20 cellular contexts compared by ENCODE assay signal in genomic region chr7:23438171-23438570, GRCh38. TPM values are rescaled to one million over a fixed set of nuclear protein-coding genes. Genes with fewer than 3 reads are reported as not detected.
DNase-seq lines count a peak whose midpoint lies in the region; ATAC-seq and TF ChIP-seq lines count a peak whose summit lies in the region.
"Had no signal": no experiment of that assay in that cellular context is flagged by ENCODE, and none has a peak within 500 bp of the region (broad histone marks: within the 10 kb centered on the region; RNA-seq: fewer than 3 reads in every experiment).

No MANE protein-coding gene starts in this region.

- DNase-seq in AG10803 (ENCODE audit: low read depth) (peak; percentile 31), H9 (no peak), astrocyte of the hippocampus (ENCODE audit: low read depth, low spot score) (peak; percentile 54), progenitor cell of endocrine pancreas (ENCODE audit: low spot score, unreplicated experiment) (no peak), ureter (ENCODE audit: low spot score) (no peak), natural killer cell (no peak), AG08396 (ENCODE audit: low spot score) (no peak)
- DNase-seq: BE2C; C1 segment of cervical spinal cord; Caco-2; CD4-positive, alpha-beta T cell; DMS153; DMS79; GF-D8; IMR-90 had no signal

- H3K56ac ChIP-seq in H9 (ENCODE audit: insufficient read length, low read depth, low read length) = no peak overlapping the region

- H3K4me3 Mint-ChIP-seq in H9 (no peak overlapping the region), progenitor cell of endocrine pancreas (ENCODE audit: low read depth) (no peak overlapping the region), natural killer cell (no peak overlapping the region)
- H3K4me3 Mint-ChIP-seq: CD4-positive, alpha-beta T cell had no signal

- peaks cover 24 to 27% of the 10 kb centered on the region in 2 experiments for H3K4me1 Mint-ChIP-seq in H9
- H3K4me1 Mint-ChIP-seq in progenitor cell of endocrine pancreas (ENCODE audit: low read depth) = peaks cover 8% of the 10 kb centered on the region
- H3K4me1 Mint-ChIP-seq in natural killer cell = no peaks in the 10 kb centered on the region

- H2BK20ac ChIP-seq in H9 (ENCODE audit: low read depth, low read length, poor library complexity, severe bottlenecking) = no peak overlapping the region

- no peak overlapping the region for H3K23ac ChIP-seq in H9 (ENCODE audit: insufficient read length, low read depth, low read length)

- H3K14ac ChIP-seq in H9 (ENCODE audit: insufficient read depth, low read length) = no peak overlapping the region

- H2BK12ac ChIP-seq in H9 (ENCODE audit: insufficient read length, low read depth, low read length) = no peak overlapping the region

- H3K36me3 Mint-ChIP-seq in H9 (ENCODE audit: insufficient read depth in 1 of 3, low read depth in 3 of 3) = peaks cover 16 to 30% (median 25%) of the 10 kb centered on the region in 3 experiments
- H3K36me3 Mint-ChIP-seq in progenitor cell of endocrine pancreas (ENCODE audit: insufficient read depth) = peaks cover 12% of the 10 kb centered on the region
- no peaks in the 10 kb centered on the region for H3K36me3 Mint-ChIP-seq in natural killer cell

- no peak overlapping the region for H3K27ac ChIP-seq in H9 (ENCODE audit: insufficient read length, low read depth, low read length)
- H3K27ac ChIP-seq: 22Rv1, HL-60 had no signal

- H2BK5ac ChIP-seq in H9 (ENCODE audit: insufficient read length, low read length) = no peak overlapping the region

- H3K4me1 ChIP-seq in H9 (ENCODE audit: insufficient read depth, low read length) = no peaks in the 10 kb centered on the region; the same call in 1 of the 2 replicates
- H3K4me1 ChIP-seq: BE2C, Caco-2 had no signal

- no peak overlapping the region for H3K18ac ChIP-seq in H9 (ENCODE audit: insufficient read length, low read depth, low read length)

- H3K27me3 Mint-ChIP-seq in H9 (ENCODE audit: low read depth) (no peaks in the 10 kb centered on the region), progenitor cell of endocrine pancreas (no peaks in the 10 kb centered on the region), natural killer cell (ENCODE audit: low read depth in 2 of 2) (peaks cover 3 to 7% of the 10 kb centered on the region in 2 donors)

- no peak overlapping the region for H3K9ac ChIP-seq in H9 (ENCODE audit: extremely low read depth, insufficient read length, low read length)

- no peaks in the 10 kb centered on the region for H3K23me2 ChIP-seq in H9 (ENCODE audit: insufficient read length, low read depth, low read length, poor library complexity, severe bottlenecking)

- no peak overlapping the region for H3K4me3 ChIP-seq in AG10803 (ENCODE audit: low read length)
- H3K4me3 ChIP-seq: HAP-1, K562 had no signal

- intact Hi-C loops in natural killer cell (cut with micrococcal nuclease) = no loop called here

- ATAC-seq in GM21390 (IDR thresholded peaks at IDR 0.05; ENCODE audit: unreplicated experiment) (no peak), natural killer cell (no peak)
- ATAC-seq: K562 had no signal

- no peak overlapping the region for H3T11ph ChIP-seq in H9 (ENCODE audit: low read length)

- H4K8ac ChIP-seq in H9 (replicated peaks; ENCODE audit: insufficient read length, low read depth, low read length) = no peak overlapping the region

- H3K4ac ChIP-seq in H9 (ENCODE audit: low read depth, low read length) = no peak overlapping the region

- peaks cover 39% of the 10 kb centered on the region for H3K79me2 ChIP-seq in H9 (ENCODE audit: insufficient read depth, low read length)

- TF ChIP-seq CTCF in AG10803 (conservative IDR thresholded peaks at IDR 0.05; ENCODE audit: low read length) (no peak), H9 (conservative IDR thresholded peaks at IDR 0.05) (no peak), progenitor cell of endocrine pancreas (IDR thresholded peaks at IDR 0.05; ENCODE audit: unreplicated experiment) (no peak), natural killer cell (IDR thresholded peaks at IDR 0.05) (no peak)

- no peak overlapping the region for H2AFZ ChIP-seq in H9 (ENCODE audit: low read length)

- H3K79me1 ChIP-seq in H9 (ENCODE audit: insufficient read depth, low read depth, low read length, poor library complexity, severe bottlenecking) = no peaks in the 10 kb centered on the region

- no peak overlapping the region for H4K5ac ChIP-seq in H9 (ENCODE audit: insufficient read length, low read depth, low read length)

- no peaks in the 10 kb centered on the region for H4K20me1 ChIP-seq in H9 (ENCODE audit: control insufficient read depth, insufficient read depth, insufficient read length)

- H3K27me3 ChIP-seq in H9 (ENCODE audit: insufficient read depth, low read length) = no peaks in the 10 kb centered on the region
- H3K27me3 ChIP-seq: BE2C had no signal

- peak overlapping the region; percentile 3 to 76 (median 12); a peak in 5 of 7 replicates for H3K27ac Mint-ChIP-seq in H9
- peak overlapping the region; percentile 42 for H3K27ac Mint-ChIP-seq in progenitor cell of endocrine pancreas
- no peak overlapping the region for H3K27ac Mint-ChIP-seq in natural killer cell
- H3K27ac Mint-ChIP-seq: CD4-positive, alpha-beta T cell had no signal

- H2BK120ac ChIP-seq in H9 (ENCODE audit: low read depth, low read length, poor library complexity, severe bottlenecking) = no peak overlapping the region

- H3K9me3 Mint-ChIP-seq in H9 = no peaks in the 10 kb centered on the region; a peak in 2 of 5 replicates
- H3K9me3 Mint-ChIP-seq in progenitor cell of endocrine pancreas (ENCODE audit: low read depth) = no peaks in the 10 kb centered on the region
- H3K9me3 Mint-ChIP-seq in natural killer cell = no peaks in the 10 kb centered on the region
- H3K9me3 Mint-ChIP-seq: CD4-positive, alpha-beta T cell had no signal

- no peaks in the 10 kb centered on the region for H3K9me3 ChIP-seq in H9 (ENCODE audit: control insufficient read depth, low read depth, low read length)
- H3K9me3 ChIP-seq: BE2C, Caco-2, HAP-1 had no signal

- no CpG with 5 or more reads among the region's 4 CpGs for WGBS in H9 (ENCODE audit: extremely low coverage, insufficient read length, low lambda C conversion rate)

- no peak overlapping the region for H3K4me2 ChIP-seq in H9 (ENCODE audit: insufficient read depth, insufficient read length, low read length)

- H2AK5ac ChIP-seq in H9 (ENCODE audit: insufficient read length, low read length) = no peak overlapping the region

- H2BK15ac ChIP-seq in H9 (ENCODE audit: low read depth, low read length) = no peak overlapping the region

- no peak overlapping the region for H4K91ac ChIP-seq in H9 (ENCODE audit: insufficient read length, low read depth, low read length)

RNA-seq across cellular contexts. Expression of gene IGF2BP3, which starts 32.1 kb away (rescaled TPM):
- 180 and 197 TPM in 2 replicates for total RNA-seq in H9 (2021)
- 96.9 and 107 TPM in 2 replicates for total RNA-seq in progenitor cell of endocrine pancreas
- 0.78 TPM for total RNA-seq in ureter
- 1 to 10 TPM in 2 of 3 donors, not detected in 1; 1.4 to 2.9 TPM for total RNA-seq in natural killer cell
- total RNA-seq: CD4-positive, alpha-beta T cell had no signal

Comparison
In these comparisons a context has a peak if more than half of its experiments do, and no peak if none do; other contexts are left out.
1. DNase-seq: peak in AG10803 (single experiment) and astrocyte of the hippocampus (single experiment); none in H9 (single experiment), progenitor cell of endocrine pancreas (single experiment), ureter (single experiment), natural killer cell (single experiment) and AG08396 (single experiment).
2. H3K27ac Mint-ChIP-seq: peak in H9 (3 of 3) and progenitor cell of endocrine pancreas (single experiment); none in natural killer cell (0 of 2).
3. RNA of gene IGF2BP3, which starts 32.1 kb away (total RNA-seq): 180 to 197 TPM in H9 and 96.9 to 107 TPM in progenitor cell of endocrine pancreas; 1.4 to 2.9 TPM in natural killer cell and 0.78 TPM in ureter (single experiment); every median in the first group is over 10 times any median in the second.